In the genomic region with DNA sequence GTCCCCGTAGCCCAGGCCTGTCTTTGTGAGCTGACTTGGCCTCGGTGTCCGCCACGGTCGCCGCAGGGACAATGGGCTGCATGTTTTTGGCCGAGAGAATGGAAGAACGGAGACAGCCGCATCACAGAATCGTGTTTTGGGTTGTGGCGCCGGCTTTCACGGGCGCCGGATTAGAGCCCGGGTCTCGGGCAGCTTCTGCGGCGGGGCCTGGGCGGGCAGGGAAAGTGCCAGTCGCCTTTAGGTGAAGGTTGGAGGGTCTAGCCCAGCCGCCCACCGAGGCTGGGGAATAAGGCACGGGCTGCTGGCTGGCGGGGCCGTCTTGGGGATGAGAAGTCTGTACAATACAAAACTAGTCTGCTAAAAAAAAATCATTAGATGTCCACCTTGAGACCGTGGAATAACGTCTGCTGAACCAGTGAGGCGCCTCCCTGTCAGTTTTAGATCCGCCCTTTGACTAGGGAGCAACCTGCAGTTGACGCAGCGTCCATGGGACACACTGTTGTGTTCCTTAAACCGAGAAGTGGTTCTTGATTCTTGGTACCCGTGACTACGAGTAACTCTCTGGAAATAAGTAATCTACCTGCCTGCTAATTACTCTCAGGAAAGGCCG, we compare ENCODE assay signal across 8 cellular contexts. TPM values are rescaled to one million over a fixed set of nuclear protein-coding genes. Genes with fewer than 3 reads are reported as not detected.
DNase-seq lines count a peak whose midpoint lies in the region; ATAC-seq and TF ChIP-seq lines count a peak whose summit lies in the region.

No MANE protein-coding gene starts in this region.

- H3K27me3 ChIP-seq in hepatocyte, result no peaks in the 10 kb centered on the region

- no peak for TF ChIP-seq CTCF in hepatocyte (IDR thresholded peaks at IDR 0.05; ENCODE audit: poor library complexity)
- TF ChIP-seq CTCF in retinal pigment epithelial cell (conservative IDR thresholded peaks at IDR 0.05; ENCODE audit: low read depth, low read length), result no peak

- H3K9me2 ChIP-seq in hepatocyte (replicated peaks; ENCODE audit: insufficient read depth), result no peaks in the 10 kb centered on the region

- H3K27ac Mint-ChIP-seq in IgD-negative memory B cell, result peak overlapping the region; percentile 95 to 100 (median 100)

- WGBS in hepatocyte (ENCODE audit: low lambda C conversion rate, missing lambda C conversion rate), result under 1% methylated on average over 36 of the region's 36 CpGs

- peaks cover 27 to 36% (median 28%) of the 10 kb centered on the region in 3 donors for H3K4me1 Mint-ChIP-seq in IgD-negative memory B cell

- peaks cover 17% of the 10 kb centered on the region for H3K4me1 ChIP-seq in hepatocyte (ENCODE audit: insufficient read depth)

- H3K79me2 ChIP-seq in hepatocyte, result peaks cover 82% of the 10 kb centered on the region

- peak; percentile 25 for DNase-seq in DMS 273 treated with DMSO at 0.1 percent for 48 hours (lab: John Stamatoyannopoulos, UW)
- peak; percentile 57 for DNase-seq in SK-N-DZ (ENCODE audit: low spot score)
- DNase-seq in amniotic epithelial cell (ENCODE audit: low read depth), result peak; percentile 49
- peak; percentile 73 for DNase-seq in hepatocyte (ENCODE audit: low spot score)
- peak; percentile 39 for DNase-seq in retinal pigment epithelial cell (ENCODE audit: low read depth)
- DNase-seq in middle frontal gyrus (ENCODE audit: extremely low spot score, low spot score), result no peak

- peak overlapping the region; percentile 80 for H3K4me2 ChIP-seq in hepatocyte

- H3K36me3 Mint-ChIP-seq in IgD-negative memory B cell, result peaks cover 9% of the 10 kb centered on the region

- no peaks in the 10 kb centered on the region for H4K20me1 ChIP-seq in hepatocyte (ENCODE audit: insufficient read depth, poor library complexity, severe bottlenecking)

- H2AFZ ChIP-seq in hepatocyte, result peak overlapping the region; percentile 41

- H3K9me3 Mint-ChIP-seq in IgD-negative memory B cell, result peaks cover 0 to 1% (median 1%) of the 10 kb centered on the region in 3 donors

- H3K27ac ChIP-seq in hepatocyte, result peak overlapping the region; percentile 89

- peak overlapping the region; percentile 33 for H3K4me3 ChIP-seq in hepatocyte
- peak overlapping the region; percentile 83 for H3K4me3 ChIP-seq in retinal pigment epithelial cell (ENCODE audit: low read length)

- peak; percentile 30 for ATAC-seq in GM21529 (IDR thresholded peaks at IDR 0.05; ENCODE audit: unreplicated experiment)

- no peaks in the 10 kb centered on the region for H3K27me3 Mint-ChIP-seq in IgD-negative memory B cell

- H3K9me3 ChIP-seq in hepatocyte (ENCODE audit: low read depth), result no peaks in the 10 kb centered on the region

- no peaks in the 10 kb centered on the region for H3K36me3 ChIP-seq in hepatocyte (replicated peaks; ENCODE audit: insufficient read depth, low read depth)

- H3K4me3 Mint-ChIP-seq in IgD-negative memory B cell, result peak overlapping the region; percentile 94 to 100 (median 98)

RNA-seq across cellular contexts. Expression of a gene that starts 0.6 kb away (rescaled TPM):
- polyA plus RNA-seq in IgD-negative memory B cell (29.5 TPM), hepatocyte (50.7 and 64.2 TPM in 2 replicates)
- polyA plus RNA-seq in SK-N-DZ (2014; cell fraction: cytosol; rRNA removed), result 35.4 and 37.3 TPM in 2 replicates
- 13.4 and 13.7 TPM in 2 replicates for polyA plus RNA-seq in SK-N-DZ (2014; cell fraction: nucleus; rRNA removed)
- total RNA-seq in hepatocyte, result 83.9 and 94.0 TPM in 2 replicates

RNA-seq across cellular contexts. Expression of a gene that starts 0.7 kb away (rescaled TPM):
- polyA plus RNA-seq in IgD-negative memory B cell, result 27.3 TPM
- polyA plus RNA-seq in SK-N-DZ (2014; cell fraction: cytosol; rRNA removed), result 39.6 and 46.4 TPM in 2 replicates
- 15.0 and 16.4 TPM in 2 replicates for polyA plus RNA-seq in SK-N-DZ (2014; cell fraction: nucleus; rRNA removed)
- 36.9 and 39.1 TPM in 2 replicates for total RNA-seq in hepatocyte
- 5.9 and 8.8 TPM in 2 replicates for polyA plus RNA-seq in hepatocyte

RNA-seq across cellular contexts. Expression of a gene that starts 44.3 kb away (rescaled TPM):
- polyA plus RNA-seq in IgD-negative memory B cell, result 50.2 TPM
- 29.0 and 30.8 TPM in 2 replicates for polyA plus RNA-seq in SK-N-DZ (2014; cell fraction: cytosol; rRNA removed)
- polyA plus RNA-seq in SK-N-DZ (2014; cell fraction: nucleus; rRNA removed), result 15.3 and 18.4 TPM in 2 replicates
- total RNA-seq in hepatocyte, result 38.4 and 48.3 TPM in 2 replicates
- polyA plus RNA-seq in hepatocyte, result 25.2 and 29.0 TPM in 2 replicates
